Comparison of ENCODE assay signal across 8 cellular contexts in the genomic region with DNA sequence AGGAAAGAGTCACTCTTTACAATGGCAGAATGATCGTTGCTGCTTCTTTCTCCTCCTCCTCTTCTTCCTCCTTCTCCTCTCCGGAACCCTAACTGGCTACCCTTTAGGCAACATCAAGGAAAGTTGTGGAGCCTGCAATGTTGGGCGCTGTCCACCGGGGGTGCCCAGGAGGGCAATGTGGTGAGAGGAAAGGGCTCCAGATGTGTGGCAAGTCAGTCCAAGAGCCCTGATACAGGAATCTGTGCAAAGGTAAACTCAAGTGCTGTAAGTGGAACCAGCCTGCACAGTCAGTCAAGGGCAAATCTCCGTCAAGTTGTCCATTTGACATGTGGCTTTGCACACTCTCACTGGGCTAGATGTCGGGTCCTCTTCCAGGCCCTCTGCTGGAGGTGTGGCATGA. TPM values are rescaled to one million over a fixed set of nuclear protein-coding genes. Genes with fewer than 3 reads are reported as not detected.
DNase-seq lines count a peak whose midpoint lies in the region; ATAC-seq and TF ChIP-seq lines count a peak whose summit lies in the region.

No MANE protein-coding gene starts in this region.

- H3K4me1 Mint-ChIP-seq in Caco-2 (ENCODE audit: low read depth, unreplicated experiment) = no peaks in the 10 kb centered on the region
- H3K4me1 Mint-ChIP-seq in activated naive CD8-positive, alpha-beta T cell treated with anti-CD3 and anti-CD28 coated beads for 36 hours = peaks cover 8% of the 10 kb centered on the region
- peaks cover 68% of the 10 kb centered on the region for H3K4me1 Mint-ChIP-seq in mesothelial cell of epicardium

- H3K4me3 ChIP-seq in Caco-2 (ENCODE audit: low read depth, low read length) (no peak overlapping the region), H7 (ENCODE audit: insufficient read depth, low read depth, low read length) (no peak overlapping the region)

- peaks cover 7% of the 10 kb centered on the region for H3K27me3 Mint-ChIP-seq in Caco-2 (ENCODE audit: insufficient read depth, unreplicated experiment)
- H3K27me3 Mint-ChIP-seq in activated naive CD8-positive, alpha-beta T cell treated with anti-CD3 and anti-CD28 coated beads for 36 hours = peaks cover 68% of the 10 kb centered on the region
- no peaks in the 10 kb centered on the region for H3K27me3 Mint-ChIP-seq in mesothelial cell of epicardium (ENCODE audit: low read depth)

- H3K27ac Mint-ChIP-seq in Caco-2 (ENCODE audit: unreplicated experiment) = no peak overlapping the region
- H3K27ac Mint-ChIP-seq in activated naive CD8-positive, alpha-beta T cell treated with anti-CD3 and anti-CD28 coated beads for 36 hours = no peak overlapping the region
- H3K27ac Mint-ChIP-seq in mesothelial cell of epicardium = no peak overlapping the region

- CTCF ChIA-PET in Caco-2 (lab: Charles Lee) = no interaction called here

- H3K4me3 Mint-ChIP-seq in Caco-2 (ENCODE audit: unreplicated experiment) (no peak overlapping the region), mesothelial cell of epicardium (peak overlapping the region; percentile 13)
- H3K4me3 Mint-ChIP-seq in activated naive CD8-positive, alpha-beta T cell treated with anti-CD3 and anti-CD28 coated beads for 36 hours = no peak overlapping the region

- TF ChIP-seq CTCF in Caco-2 (IDR thresholded peaks at IDR 0.05; ENCODE audit: insufficient read depth in 1 of 2, low read depth in 1 of 2, low read length in 1 of 2, severe bottlenecking in 1 of 2, unreplicated experiment in 1 of 2) (peak; percentile 32 to 34), mesothelial cell of epicardium (IDR thresholded peaks at IDR 0.05; ENCODE audit: unreplicated experiment) (peak; percentile 41), GM13976 (IDR thresholded peaks at IDR 0.05; ENCODE audit: borderline replicate concordance, control extremely low read depth, extremely low read depth, insufficient read depth, missing control alignments) (no peak)

- POLR2A ChIA-PET in Caco-2 (lab: Charles Lee) = no interaction called here

- DNase-seq in Caco-2 = peak in 1 of 2 experiments; percentile 28
- DNase-seq in H7 = peak; percentile 56
- DNase-seq in activated naive CD8-positive, alpha-beta T cell treated with anti-CD3 and anti-CD28 coated beads for 36 hours = peak; percentile 27
- no peak for DNase-seq in mesothelial cell of epicardium (ENCODE audit: low spot score in 2 of 2, unreplicated experiment in 2 of 2)
- no peak for DNase-seq in GM13976 (ENCODE audit: low spot score)
- DNase-seq in LoVo (ENCODE audit: low spot score) = no peak
- DNase-seq in NK-92 treated with Interleukin-12 subunit alpha and Interleukin-12 subunit beta, amount 100 ng/mL, for 24 hours (lab: John Stamatoyannopoulos, UW) = no peak

- H3K36me3 ChIP-seq in Caco-2 (ENCODE audit: control insufficient read depth, insufficient read depth, low read length) (no peaks in the 10 kb centered on the region), H7 (replicated peaks; ENCODE audit: control insufficient read depth, insufficient read depth, low read length) (no peaks in the 10 kb centered on the region)

- in situ Hi-C loops in GM13976 (cut with MboI; ENCODE audit: low sequenced_read_pairs, unreplicated experiment) = no loop called here

- H3K4me1 ChIP-seq in Caco-2 = no peaks in the 10 kb centered on the region

- intact Hi-C loops in Caco-2 (cut with micrococcal nuclease; ENCODE audit: unreplicated experiment) = loop anchor here (5.0 kb wide), 1 partner anchor 47 kb away; no protein-coding TSS in a partner anchor

- ATAC-seq in HG03432 (IDR thresholded peaks at IDR 0.05; ENCODE audit: unreplicated experiment) = no peak

- H3K27me3 ChIP-seq in Caco-2 (replicated peaks; ENCODE audit: control insufficient read depth, insufficient read depth, low read length) (no peaks in the 10 kb centered on the region), H7 (ENCODE audit: control insufficient read depth, insufficient read depth, low read length) (peaks cover 36% of the 10 kb centered on the region)

- H3K9me3 ChIP-seq in Caco-2 = no peaks in the 10 kb centered on the region

- H3K36me3 Mint-ChIP-seq in Caco-2 (ENCODE audit: insufficient read depth, unreplicated experiment) (no peaks in the 10 kb centered on the region), mesothelial cell of epicardium (peaks cover 14% of the 10 kb centered on the region)
- no peaks in the 10 kb centered on the region for H3K36me3 Mint-ChIP-seq in activated naive CD8-positive, alpha-beta T cell treated with anti-CD3 and anti-CD28 coated beads for 36 hours

- H3K9me3 Mint-ChIP-seq in Caco-2 (ENCODE audit: unreplicated experiment) = no peaks in the 10 kb centered on the region
- no peaks in the 10 kb centered on the region for H3K9me3 Mint-ChIP-seq in activated naive CD8-positive, alpha-beta T cell treated with anti-CD3 and anti-CD28 coated beads for 36 hours
- peaks cover 28% of the 10 kb centered on the region for H3K9me3 Mint-ChIP-seq in mesothelial cell of epicardium

- BruUV-seq in Caco-2 (replicated peaks; lab: Mats Ljungman, UMichigan) = no TSS peak

RNA-seq across cellular contexts. Expression of a gene that starts 2.8 kb away (rescaled TPM):
- 2.2 and 2.5 TPM in 2 replicates for total RNA-seq in Caco-2 (2022)
- total RNA-seq in H7 (2014; rRNA removed; shearing (Covaris generic)) = 1.3 and 1.5 TPM in 2 replicates
- under 1 TPM; 0.08 TPM for total RNA-seq in activated naive CD8-positive, alpha-beta T cell treated with anti-CD3 and anti-CD28 coated beads for 36 hours
- total RNA-seq in mesothelial cell of epicardium = 36.1 to 37.5 TPM (median 36.4 TPM) in 3 replicates

RNA-seq across cellular contexts. Expression of a gene that starts 52.7 kb away (rescaled TPM):
- total RNA-seq in Caco-2 (2022) (11.7 and 12.2 TPM in 2 replicates), mesothelial cell of epicardium (17.3 to 19.7 TPM (median 17.7 TPM) in 3 replicates)
- 26.5 and 28.8 TPM in 2 replicates for total RNA-seq in H7 (2014; rRNA removed; shearing (Covaris generic))
- 1 to 10 TPM; 6.2 to 6.3 TPM for total RNA-seq in activated naive CD8-positive, alpha-beta T cell treated with anti-CD3 and anti-CD28 coated beads for 36 hours

Comparison
In these comparisons a context has a peak if more than half of its experiments do, and no peak if none do; other contexts are left out.
1. DNase-seq: peak in H7 (single experiment) and activated naive CD8-positive, alpha-beta T cell treated with anti-CD3 and anti-CD28 coated beads for 36 hours (single experiment); none in mesothelial cell of epicardium (0 of 2), GM13976 (single experiment), LoVo (single experiment) and NK-92 treated with Interleukin-12 subunit alpha and Interleukin-12 subunit beta, amount 100 ng/mL, for 24 hours (single experiment).
2. RNA of a gene that starts 2.8 kb away (total RNA-seq): 36.1 to 37.5 TPM in mesothelial cell of epicardium; 2.2 to 2.5 TPM in Caco-2, 1.3 to 1.5 TPM in H7 and 0.08 TPM in activated naive CD8-positive, alpha-beta T cell treated with anti-CD3 and anti-CD28 coated beads for 36 hours; every median in the first group is over 10 times any median in the second.